In the genomic region with DNA sequence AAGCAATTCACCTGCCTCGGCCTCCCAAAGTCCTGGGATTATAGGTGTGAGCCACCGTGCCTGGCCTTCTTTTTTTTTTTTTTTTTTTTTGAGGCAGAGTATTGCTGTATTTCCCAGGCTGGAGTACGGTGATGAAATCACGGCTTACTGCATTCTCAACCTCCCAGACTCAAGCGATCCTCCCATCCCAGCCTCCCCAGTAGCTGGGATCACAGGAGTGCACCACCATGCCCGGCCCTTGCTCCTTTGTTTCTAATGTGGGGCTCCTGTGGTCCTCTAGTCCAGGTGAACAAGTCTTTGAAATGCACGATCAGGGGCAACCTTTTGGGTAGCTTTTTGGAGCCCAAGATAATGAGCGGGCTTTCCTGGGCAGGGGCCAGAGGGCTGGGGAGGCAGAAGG, we compare ENCODE assay signal across 1 cellular context.
TF ChIP-seq lines count a peak whose summit lies in the region.

No MANE protein-coding gene starts in this region.

TF ChIP-seq in K562, 482 proteins besides CTCF, POLR2A, EP300 and RAD21:
- no peak for TF ChIP-seq RAD51 (IDR thresholded peaks at IDR 0.05; ENCODE audit: borderline replicate concordance, low read depth)
- TF ChIP-seq ZNF124 (CRISPR knock-in tag; IDR thresholded peaks at IDR 0.05) = no peak
- TF ChIP-seq ZNF311 (CRISPR knock-in tag; IDR thresholded peaks at IDR 0.05) = no peak
- no peak for TF ChIP-seq TOE1 (IDR thresholded peaks at IDR 0.05; ENCODE audit: borderline replicate concordance)
- no peak for TF ChIP-seq TOE1 (CRISPR knock-in tag; IDR thresholded peaks at IDR 0.05; ENCODE audit: borderline replicate concordance, low read depth)
- no peak for TF ChIP-seq ZNF696 (CRISPR knock-in tag; conservative IDR thresholded peaks at IDR 0.05)
- no peak for TF ChIP-seq SMAD2 (IDR thresholded peaks at IDR 0.05; ENCODE audit: low read depth, low read length)
- no peak for TF ChIP-seq ZNF584 (CRISPR knock-in tag; IDR thresholded peaks at IDR 0.05; ENCODE audit: low read depth)
- TF ChIP-seq, protein P1, sequence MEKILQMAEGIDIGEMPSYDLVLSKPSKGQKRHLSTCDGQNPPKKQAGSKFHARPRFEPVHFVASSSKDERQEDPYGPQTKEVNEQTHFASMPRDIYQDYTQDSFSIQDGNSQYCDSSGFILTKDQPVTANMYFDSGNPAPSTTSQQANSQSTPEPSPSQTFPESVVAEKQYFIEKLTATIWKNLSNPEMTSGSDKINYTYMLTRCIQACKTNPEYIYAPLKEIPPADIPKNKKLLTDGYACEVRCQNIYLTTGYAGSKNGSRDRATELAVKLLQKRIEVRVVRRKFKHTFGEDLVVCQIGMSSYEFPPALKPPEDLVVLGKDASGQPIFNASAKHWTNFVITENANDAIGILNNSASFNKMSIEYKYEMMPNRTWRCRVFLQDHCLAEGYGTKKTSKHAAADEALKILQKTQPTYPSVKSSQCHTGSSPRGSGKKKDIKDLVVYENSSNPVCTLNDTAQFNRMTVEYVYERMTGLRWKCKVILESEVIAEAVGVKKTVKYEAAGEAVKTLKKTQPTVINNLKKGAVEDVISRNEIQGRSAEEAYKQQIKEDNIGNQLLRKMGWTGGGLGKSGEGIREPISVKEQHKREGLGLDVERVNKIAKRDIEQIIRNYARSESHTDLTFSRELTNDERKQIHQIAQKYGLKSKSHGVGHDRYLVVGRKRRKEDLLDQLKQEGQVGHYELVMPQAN (IDR thresholded peaks at IDR 0.05; ENCODE audit: borderline replicate concordance) = no peak
- TF ChIP-seq RFX1 (IDR thresholded peaks at IDR 0.05) = no peak
- no peak for TF ChIP-seq TGIF2 (CRISPR knock-in tag; IDR thresholded peaks at IDR 0.05)
- TF ChIP-seq ZFP1 (CRISPR knock-in tag; IDR thresholded peaks at IDR 0.05) = no peak
- no peak for TF ChIP-seq RBFOX2 (IDR thresholded peaks at IDR 0.05; ENCODE audit: low read depth, low read length)
- TF ChIP-seq STAT5A (IDR thresholded peaks at IDR 0.05; ENCODE audit: borderline replicate concordance, low read length) = no peak
- TF ChIP-seq, protein P2, sequence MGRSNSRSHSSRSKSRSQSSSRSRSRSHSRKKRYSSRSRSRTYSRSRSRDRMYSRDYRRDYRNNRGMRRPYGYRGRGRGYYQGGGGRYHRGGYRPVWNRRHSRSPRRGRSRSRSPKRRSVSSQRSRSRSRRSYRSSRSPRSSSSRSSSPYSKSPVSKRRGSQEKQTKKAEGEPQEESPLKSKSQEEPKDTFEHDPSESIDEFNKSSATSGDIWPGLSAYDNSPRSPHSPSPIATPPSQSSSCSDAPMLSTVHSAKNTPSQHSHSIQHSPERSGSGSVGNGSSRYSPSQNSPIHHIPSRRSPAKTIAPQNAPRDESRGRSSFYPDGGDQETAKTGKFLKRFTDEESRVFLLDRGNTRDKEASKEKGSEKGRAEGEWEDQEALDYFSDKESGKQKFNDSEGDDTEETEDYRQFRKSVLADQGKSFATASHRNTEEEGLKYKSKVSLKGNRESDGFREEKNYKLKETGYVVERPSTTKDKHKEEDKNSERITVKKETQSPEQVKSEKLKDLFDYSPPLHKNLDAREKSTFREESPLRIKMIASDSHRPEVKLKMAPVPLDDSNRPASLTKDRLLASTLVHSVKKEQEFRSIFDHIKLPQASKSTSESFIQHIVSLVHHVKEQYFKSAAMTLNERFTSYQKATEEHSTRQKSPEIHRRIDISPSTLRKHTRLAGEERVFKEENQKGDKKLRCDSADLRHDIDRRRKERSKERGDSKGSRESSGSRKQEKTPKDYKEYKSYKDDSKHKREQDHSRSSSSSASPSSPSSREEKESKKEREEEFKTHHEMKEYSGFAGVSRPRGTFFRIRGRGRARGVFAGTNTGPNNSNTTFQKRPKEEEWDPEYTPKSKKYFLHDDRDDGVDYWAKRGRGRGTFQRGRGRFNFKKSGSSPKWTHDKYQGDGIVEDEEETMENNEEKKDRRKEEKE (IDR thresholded peaks at IDR 0.05; ENCODE audit: borderline replicate concordance in 1 of 2, control insufficient read depth in 1 of 2, low read depth in 2 of 2, low read length in 1 of 2) = no peak
- no peak for TF ChIP-seq SAP30 (IDR thresholded peaks at IDR 0.05; ENCODE audit: borderline replicate concordance, insufficient read depth, low read depth, low read length, poor library complexity, severe bottlenecking)
- no peak for TF ChIP-seq LEF1 (IDR thresholded peaks at IDR 0.05)
- no peak for TF ChIP-seq TCF3 (CRISPR knock-in tag; IDR thresholded peaks at IDR 0.05)
